ENCODE assay signal across 8 cellular contexts in genomic region chr12:68587448-68587873, GRCh38. TPM values are rescaled to one million over a fixed set of nuclear protein-coding genes. Genes with fewer than 3 reads are reported as not detected.
A peak's percentile ranks its signal among the peaks of the same experiment; 100 is the strongest.
DNase-seq lines count a peak whose midpoint lies in the region; ATAC-seq, FAIRE-seq and TF ChIP-seq lines count a peak whose summit lies in the region.
"Had no signal": no experiment of that assay in that cellular context is flagged by ENCODE, and none has a peak within 500 bp of the region (broad histone marks: within the 10 kb centered on the region; RNA-seq: fewer than 3 reads in every experiment).

No MANE protein-coding gene starts in this region.

- H2BK5ac ChIP-seq in mesenchymal stem cell (ENCODE audit: low read depth, low read length, poor library complexity, severe bottlenecking), result no peak overlapping the region

- intact Hi-C loops in activated CD4-positive, alpha-beta T cell treated with anti-CD3 and anti-CD28 coated beads, Interleukin-2, amount 10 ng/mL, durations not matched to agents 24 days and 14 days (cut with micrococcal nuclease), result loop anchor here (1.0 to 5.0 kb wide), 5 partner anchors 22 to 136 kb away; partner anchors contain the start of gene RAP1B
- intact Hi-C loops in Right ventricle myocardium superior (cut with DNase I), result no loop called here

- no peak overlapping the region for H3K23ac ChIP-seq in mesenchymal stem cell (ENCODE audit: low read length in 2 of 2)

- no peak overlapping the region for H2BK15ac ChIP-seq in mesenchymal stem cell (ENCODE audit: low read depth, poor library complexity, severe bottlenecking)

- H2BK12ac ChIP-seq in mesenchymal stem cell (ENCODE audit: low read length in 2 of 2), result no peak overlapping the region

- peak overlapping the region in 1 of 2 experiments; percentile 0 for H3K18ac ChIP-seq in mesenchymal stem cell (ENCODE audit: low read depth in 1 of 2, low read length in 2 of 2)

- no peaks in the 10 kb centered on the region for H3K4me1 ChIP-seq in mesenchymal stem cell (ENCODE audit: control insufficient read depth, insufficient read depth, low read depth, low read length)

- CTCF ChIA-PET in HEK293T (lab: Yijun Ruan, JAX), result no interaction called here

- no peak overlapping the region for H2AFZ ChIP-seq in mesenchymal stem cell (ENCODE audit: low read depth, low read length)

- H3K9ac ChIP-seq in mesenchymal stem cell (ENCODE audit: low read length), result no peak overlapping the region

- peak overlapping the region; percentile 16 for H3K4me3 Mint-ChIP-seq in activated CD4-positive, alpha-beta T cell treated with anti-CD3 and anti-CD28 coated beads, Interleukin-2, amount 10 ng/mL, durations not matched to agents 24 days and 14 days

- H4K91ac ChIP-seq in mesenchymal stem cell (ENCODE audit: low read length), result no peak overlapping the region

- WGBS in mesenchymal stem cell, result 96% methylated on average over 3 of the region's 3 CpGs

- no peaks in the 10 kb centered on the region for H3K36me3 ChIP-seq in mesenchymal stem cell (ENCODE audit: control insufficient read depth in 1 of 2, insufficient read depth in 2 of 2, low read depth in 1 of 2, low read length in 2 of 2)

- H3K27ac Mint-ChIP-seq in activated CD4-positive, alpha-beta T cell treated with anti-CD3 and anti-CD28 coated beads, Interleukin-2, amount 10 ng/mL, durations not matched to agents 24 days and 14 days, result peak overlapping the region; percentile 74

- H3K14ac ChIP-seq in mesenchymal stem cell (ENCODE audit: low read length in 2 of 2), result no peak overlapping the region

- H3K27ac ChIP-seq in mesenchymal stem cell (ENCODE audit: low read length, poor library complexity, severe bottlenecking), result no peak overlapping the region
- H3K27ac ChIP-seq: skin epidermis had no signal

- no peak overlapping the region for H2AK5ac ChIP-seq in mesenchymal stem cell (ENCODE audit: low read length, severe bottlenecking)

- peaks cover 16% of the 10 kb centered on the region for H3K9me3 Mint-ChIP-seq in activated CD4-positive, alpha-beta T cell treated with anti-CD3 and anti-CD28 coated beads, Interleukin-2, amount 10 ng/mL, durations not matched to agents 24 days and 14 days

- no peaks in the 10 kb centered on the region for H3K27me3 ChIP-seq in mesenchymal stem cell (ENCODE audit: control insufficient read depth in 1 of 2, insufficient read depth in 1 of 2, low read length in 2 of 2)

- H3K4me1 Mint-ChIP-seq in activated CD4-positive, alpha-beta T cell treated with anti-CD3 and anti-CD28 coated beads, Interleukin-2, amount 10 ng/mL, durations not matched to agents 24 days and 14 days, result peaks cover 36% of the 10 kb centered on the region

- H2BK120ac ChIP-seq in mesenchymal stem cell (ENCODE audit: low read depth, low read length), result no peak overlapping the region

- H3K27me3 Mint-ChIP-seq in activated CD4-positive, alpha-beta T cell treated with anti-CD3 and anti-CD28 coated beads, Interleukin-2, amount 10 ng/mL, durations not matched to agents 24 days and 14 days, result no peaks in the 10 kb centered on the region

- no peak overlapping the region for H3K4ac ChIP-seq in mesenchymal stem cell (ENCODE audit: low read depth in 1 of 2, low read length in 2 of 2)

- POLR2A ChIA-PET in HEK293T (lab: Yijun Ruan, JAX), result interaction anchor here (1.0 kb wide), 1 partner anchor 23 kb away, joined by 4 read pairs; the partner anchor contains the start of gene RAP1B

- DNase-seq in GM19239 (ENCODE audit: insufficient read length, low spot score), result no peak
- DNase-seq in activated CD4-positive, alpha-beta T cell treated with anti-CD3 and anti-CD28 coated beads, Interleukin-2, amount 10 ng/mL, durations not matched to agents 24 days and 14 days, result peak; percentile 84
- peak; percentile 11 for DNase-seq in stimulated activated CD8-positive, alpha-beta memory T cell treated with anti-CD3 and anti-CD28 coated beads, Interleukin-4, amount 100 ng/mL, for 24 hours (ENCODE audit: low read depth)
- DNase-seq in HEK293T (ENCODE audit: extremely low spot score), result no peak
- DNase-seq in mesenchymal stem cell, result no peak
- no peak for DNase-seq in Right ventricle myocardium superior

- H3K4me2 ChIP-seq in mesenchymal stem cell (ENCODE audit: low read length, poor library complexity, severe bottlenecking), result no peak overlapping the region

- H4K8ac ChIP-seq in mesenchymal stem cell (ENCODE audit: low read length), result no peak overlapping the region

- FAIRE-seq in GM19239 (lab: Jason Lieb, UNC), result peak; percentile 26

- ATAC-seq in HG03095 (IDR thresholded peaks at IDR 0.05; ENCODE audit: unreplicated experiment) (peak; percentile 71), Right ventricle myocardium superior (ENCODE audit: poor library complexity) (no peak)

- peaks cover 12% of the 10 kb centered on the region for H3K9me3 ChIP-seq in mesenchymal stem cell (ENCODE audit: control insufficient read depth, low read length)

- no peak overlapping the region for H3K4me3 ChIP-seq in mesenchymal stem cell (ENCODE audit: insufficient read depth in 1 of 2, low read depth in 1 of 2, low read length in 2 of 2)
- H3K4me3 ChIP-seq: skin epidermis had no signal

- no peaks in the 10 kb centered on the region for H3K79me1 ChIP-seq in mesenchymal stem cell (replicated peaks; ENCODE audit: low read length, poor library complexity, severe bottlenecking)

- peaks cover 21% of the 10 kb centered on the region for H3K36me3 Mint-ChIP-seq in activated CD4-positive, alpha-beta T cell treated with anti-CD3 and anti-CD28 coated beads, Interleukin-2, amount 10 ng/mL, durations not matched to agents 24 days and 14 days (ENCODE audit: low read depth)

TF ChIP-seq in HEK293T, 16 proteins besides CTCF, POLR2A, EP300 and RAD21:
- TF ChIP-seq ARNT (IDR thresholded peaks at IDR 0.05), result no peak
- TF ChIP-seq LEF1 (IDR thresholded peaks at IDR 0.05; ENCODE audit: borderline replicate concordance), result no peak
- no peak for TF ChIP-seq L3MBTL2 (conservative IDR thresholded peaks at IDR 0.05)
- TF ChIP-seq BHLHE40 (IDR thresholded peaks at IDR 0.05; ENCODE audit: borderline replicate concordance), result no peak
TF ChIP-seq in HEK293T: peak in this region for 0.

RNA-seq across cellular contexts. Expression of gene RAP1B, which starts 23.2 kb away (rescaled TPM):
- total RNA-seq in activated CD4-positive, alpha-beta T cell treated with anti-CD3 and anti-CD28 coated beads, Interleukin-2, amount 10 ng/mL, durations not matched to agents 24 days and 14 days, result 207 and 209 TPM in 2 replicates
- 219 TPM for polyA plus RNA-seq in mesenchymal stem cell (2013, experiment 1 of 2)
- 229 TPM for polyA plus RNA-seq in mesenchymal stem cell (2013, experiment 2 of 2)
- total RNA-seq in Right ventricle myocardium superior, result 45.9 TPM

Comparison
In these comparisons a context has a peak if more than half of its experiments do, and no peak if none do; other contexts are left out.
1. DNase-seq: peak in activated CD4-positive, alpha-beta T cell treated with anti-CD3 and anti-CD28 coated beads, Interleukin-2, amount 10 ng/mL, durations not matched to agents 24 days and 14 days (single experiment) and stimulated activated CD8-positive, alpha-beta memory T cell treated with anti-CD3 and anti-CD28 coated beads, Interleukin-4, amount 100 ng/mL, for 24 hours (single experiment); none in GM19239 (single experiment), HEK293T (single experiment), mesenchymal stem cell (single experiment) and Right ventricle myocardium superior (single experiment).